ENCODE assay signal across 21 cellular contexts in genomic region chr5:2471152-2471879, GRCh38.
DNase-seq lines count a peak whose midpoint lies in the region; ATAC-seq, FAIRE-seq and TF ChIP-seq lines count a peak whose summit lies in the region.
"Had no signal": no experiment of that assay in that cellular context is flagged by ENCODE, and none has a peak within 500 bp of the region (broad histone marks: within the 10 kb centered on the region; RNA-seq: fewer than 3 reads in every experiment).

No MANE protein-coding gene starts in this region.

- H3K36me3 ChIP-seq in liver (ENCODE audit: control insufficient read depth in 4 of 4, insufficient read depth in 3 of 4, low read depth in 1 of 4, low read length in 3 of 4) = no peaks in the 10 kb centered on the region
- H3K36me3 ChIP-seq in HepG2 (replicated peaks in 1 of 2; ENCODE audit: control insufficient read depth in 1 of 2, insufficient read depth in 2 of 2, low read length in 2 of 2) = no peaks in the 10 kb centered on the region
- H3K36me3 ChIP-seq in upper lobe of right lung = no peaks in the 10 kb centered on the region
- H3K36me3 ChIP-seq: BLaER1 treated with 17β-estradiol and CSF1 and Interleukin-3, amounts not matched to agents 10 nM and 100 nM had no signal

- no peak overlapping the region for H3K4me3 ChIP-seq in liver (ENCODE audit: low read depth in 1 of 3, low read length in 3 of 3)
- H3K4me3 ChIP-seq in HepG2 (replicated peaks in 1 of 3; ENCODE audit: insufficient read depth in 1 of 3, low read depth in 2 of 3, low read length in 3 of 3) = no peak overlapping the region
- no peak overlapping the region for H3K4me3 ChIP-seq in upper lobe of right lung
- H3K4me3 ChIP-seq: A549; BLaER1 treated with 17β-estradiol and CSF1 and Interleukin-3, amounts not matched to agents 10 nM and 100 nM had no signal

- POLR2A ChIA-PET in HepG2 (lab: Yijun Ruan, JAX) = no interaction called here

- H3K27me3 ChIP-seq in liver (ENCODE audit: control insufficient read depth in 4 of 4, insufficient read depth in 4 of 4, low read length in 3 of 4) (no peaks in the 10 kb centered on the region), HepG2 (ENCODE audit: control insufficient read depth in 1 of 2, insufficient read depth in 2 of 2, low read length in 2 of 2) (peaks cover 0 to 14% of the 10 kb centered on the region in 2 experiments; a peak in 2 of 5 replicates), upper lobe of right lung (no peaks in the 10 kb centered on the region)
- H3K27me3 ChIP-seq: BLaER1 treated with 17β-estradiol and CSF1 and Interleukin-3, amounts not matched to agents 10 nM and 100 nM had no signal

- TF ChIP-seq RAD21 in liver (IDR thresholded peaks at IDR 0.05) = no peak
- no peak for TF ChIP-seq RAD21 in HepG2 (CRISPR knock-in tag; IDR thresholded peaks at IDR 0.05)

- H3K27ac ChIP-seq in liver (ENCODE audit: low read depth in 1 of 2, low read length in 2 of 2) (no peak overlapping the region), HepG2 (ENCODE audit: extremely low read length, insufficient read depth, low read length) (no peak overlapping the region), upper lobe of right lung (no peak overlapping the region)
- H3K27ac ChIP-seq: 22Rv1; A549; BLaER1 treated with 17β-estradiol and CSF1 and Interleukin-3, amounts not matched to agents 10 nM and 100 nM; C4-2B had no signal

- H3K9me3 ChIP-seq in liver (ENCODE audit: control insufficient read depth in 4 of 4, low read length in 3 of 4) (no peaks in the 10 kb centered on the region), HepG2 (ENCODE audit: low read length) (no peaks in the 10 kb centered on the region), upper lobe of right lung (no peaks in the 10 kb centered on the region)
- H3K9me3 ChIP-seq: A549, Caco-2 had no signal

- no peaks in the 10 kb centered on the region for H4K20me1 ChIP-seq in HepG2 (ENCODE audit: insufficient read depth, low read length)
- H4K20me1 ChIP-seq: BLaER1 treated with 17β-estradiol and CSF1 and Interleukin-3, amounts not matched to agents 10 nM and 100 nM had no signal

- in situ Hi-C loops in HepG2 (cut with HindIII; ENCODE audit: extremely low pct_ligation_motif_present, low pct_unique_long_range_greater_than_20kb) = no loop called here

- peaks cover 43% of the 10 kb centered on the region for H3K9me3 Mint-ChIP-seq in osteocyte (ENCODE audit: unreplicated experiment)
- H3K9me3 Mint-ChIP-seq: CD4-positive, alpha-beta T cell; CD8-positive, alpha-beta T cell had no signal

- no peak for TF ChIP-seq POLR2A in HepG2 (IDR thresholded peaks at IDR 0.05; ENCODE audit: insufficient read depth in 1 of 2, low read depth in 2 of 2, low read length in 2 of 2)

- H3K9ac ChIP-seq in liver (ENCODE audit: low read depth in 1 of 2, low read length in 2 of 2) (no peak overlapping the region), HepG2 (ENCODE audit: insufficient read depth, low read depth, low read length) (no peak overlapping the region)
- H3K9ac ChIP-seq: BLaER1 treated with 17β-estradiol and CSF1 and Interleukin-3, amounts not matched to agents 10 nM and 100 nM had no signal

- H3K4me1 ChIP-seq in liver (ENCODE audit: control insufficient read depth in 4 of 4, insufficient read depth in 4 of 4, low read length in 3 of 4) = no peaks in the 10 kb centered on the region
- H3K4me1 ChIP-seq in HepG2 (ENCODE audit: insufficient read depth, low read length) = no peaks in the 10 kb centered on the region
- no peaks in the 10 kb centered on the region for H3K4me1 ChIP-seq in upper lobe of right lung
- H3K4me1 ChIP-seq: A549, Caco-2 had no signal

- no peaks in the 10 kb centered on the region for H3K79me2 ChIP-seq in HepG2 (ENCODE audit: insufficient read depth, low read length)

- TF ChIP-seq CTCF in liver (IDR thresholded peaks at IDR 0.05; ENCODE audit: low read depth, low read length, missing input control) (no peak), HepG2 (CRISPR knock-in tag; IDR thresholded peaks at IDR 0.05) (no peak), osteocyte (IDR thresholded peaks at IDR 0.05) (no peak), upper lobe of right lung (IDR thresholded peaks at IDR 0.05) (no peak)

- intact Hi-C loops in HepG2 (cut with micrococcal nuclease; ENCODE audit: unreplicated experiment) = no loop called here
- intact Hi-C loops in upper lobe of right lung (cut with DNase I) = no loop called here

- H3K27ac Mint-ChIP-seq in osteocyte (ENCODE audit: unreplicated experiment) = no peak overlapping the region
- H3K27ac Mint-ChIP-seq: B cell; CD4-positive, alpha-beta T cell; CD8-positive, alpha-beta T cell had no signal

- no peaks in the 10 kb centered on the region for H3K36me3 Mint-ChIP-seq in osteocyte (ENCODE audit: unreplicated experiment)
- H3K36me3 Mint-ChIP-seq: CD8-positive, alpha-beta T cell had no signal

- H2AFZ ChIP-seq in HepG2 (ENCODE audit: low read length) = no peak overlapping the region

- FAIRE-seq in HepG2 (lab: Jason Lieb, UNC) = no peak
- FAIRE-seq: A549, D721Med, G401.6, GM12891 had no signal

- no peak overlapping the region for H3K4me2 ChIP-seq in HepG2 (ENCODE audit: low read depth, low read length)
- H3K4me2 ChIP-seq: A549; BLaER1 treated with 17β-estradiol and CSF1 and Interleukin-3, amounts not matched to agents 10 nM and 100 nM had no signal

- BruUV-seq in HepG2 (replicated peaks; lab: Mats Ljungman, UMichigan) = no TSS peak

- ATAC-seq in HepG2 (no peak), upper lobe of right lung (no peak)
- ATAC-seq in activated CD4-positive, CD25-positive, alpha-beta regulatory T cell treated with anti-CD3 and anti-CD28 coated beads, Interleukin-2, amount 50 U/mL, for 24 hours = no peak
- ATAC-seq: A549; CD8-positive, alpha-beta T cell had no signal

- CTCF ChIA-PET in HepG2 (lab: Yijun Ruan, JAX; ENCODE audit: low intra/inter-chr PET ratio, low total read pairs) = no interaction called here

- DNase-seq in HepG2 (ENCODE audit: low spot score) = no peak
- DNase-seq in osteocyte (ENCODE audit: extremely low spot score, unreplicated experiment) = peak; percentile 69
- peak; percentile 13 for DNase-seq in upper lobe of right lung
- DNase-seq in NCI-H510A (lab: John Stamatoyannopoulos, UW) = no peak
- DNase-seq: AML-193; Caco-2; Calu3; CD4-positive, alpha-beta T cell; CD8-positive, alpha-beta T cell; DMS79 treated with DMSO at 0.1 percent for 48 hours; GF-D8 had no signal

- WGBS in liver = 60% methylated on average over 3 of the region's 3 CpGs
- WGBS in HepG2 (ENCODE audit: low lambda C conversion rate) = no CpG with 5 or more reads among the region's 3 CpGs

- TF ChIP-seq EP300 in HepG2 (IDR thresholded peaks at IDR 0.05; ENCODE audit: low read depth in 2 of 2, low read length in 2 of 2) (no peak), HepG2 (CRISPR knock-in tag; IDR thresholded peaks at IDR 0.05; ENCODE audit: borderline replicate concordance) (no peak)

- no peak overlapping the region for H3K4me3 Mint-ChIP-seq in osteocyte (ENCODE audit: unreplicated experiment)
- H3K4me3 Mint-ChIP-seq: B cell; CD4-positive, alpha-beta T cell; CD8-positive, alpha-beta T cell had no signal

- H3K4me1 Mint-ChIP-seq in osteocyte (ENCODE audit: unreplicated experiment) = no peaks in the 10 kb centered on the region
- H3K4me1 Mint-ChIP-seq: B cell had no signal

- no peaks in the 10 kb centered on the region for H3K27me3 Mint-ChIP-seq in osteocyte (ENCODE audit: unreplicated experiment)
- H3K27me3 Mint-ChIP-seq: B cell; CD4-positive, alpha-beta T cell had no signal

TF ChIP-seq in liver, 16 proteins besides CTCF, POLR2A, EP300 and RAD21:
- TF ChIP-seq SP1 (IDR thresholded peaks at IDR 0.05) (no peak), RXRA (IDR thresholded peaks at IDR 0.05) (peak; percentile 26 to 60), HNF4A (conservative IDR thresholded peaks at IDR 0.05) (no peak), FOXA2 (IDR thresholded peaks at IDR 0.05) (no peak)

TF ChIP-seq in HepG2, 621 proteins besides CTCF, POLR2A, EP300 and RAD21:
- no peak for TF ChIP-seq TRIM24 (CRISPR knock-in tag; IDR thresholded peaks at IDR 0.05)
- no peak for TF ChIP-seq ZFYVE20 (CRISPR knock-in tag; IDR thresholded peaks at IDR 0.05; ENCODE audit: borderline replicate concordance, low read depth)
- no peak for TF ChIP-seq ZNF382 (CRISPR knock-in tag; IDR thresholded peaks at IDR 0.05; ENCODE audit: borderline replicate concordance)

Comparison
In these comparisons a context has a peak if more than half of its experiments do, and no peak if none do; other contexts are left out.
1. DNase-seq: peak in osteocyte (single experiment) and upper lobe of right lung (single experiment); none in HepG2 (single experiment) and NCI-H510A (single experiment).